8 cellular contexts compared by ENCODE assay signal in genomic region chr1:92783550-92783949, GRCh38. TPM values are rescaled to one million over a fixed set of nuclear protein-coding genes. Genes with fewer than 3 reads are reported as not detected.
A peak's percentile ranks its signal among the peaks of the same experiment; 100 is the strongest.
DNase-seq lines count a peak whose midpoint lies in the region; ATAC-seq and TF ChIP-seq lines count a peak whose summit lies in the region.
"Not testable (repeated sequence)": the region's sequence is repeated elsewhere in the genome, so short reads cannot be mapped to it uniquely, and the experiment has no call there.

No MANE protein-coding gene starts in this region.

- POLR2A ChIA-PET in CD4-positive, alpha-beta memory T cell (lab: Charles Lee; ENCODE audit: partially characterized antibody): not testable (repeated sequence)
- POLR2A ChIA-PET in IMR-90 (lab: Charles Lee; ENCODE audit: unreplicated experiment): interaction anchor here (0.6 kb wide), 1 partner anchor 246 kb away, joined by 3 read pairs; no protein-coding TSS in a partner anchor

- intact Hi-C loops in CD4-positive, alpha-beta memory T cell (cut with micrococcal nuclease); IMR-90 (cut with micrococcal nuclease); left colon (cut with DNase I, micrococcal nuclease): not testable (repeated sequence)

- not testable (repeated sequence) for BruUV-seq in IMR-90 (replicated peaks; lab: Mats Ljungman, UMichigan)

- peaks cover 6 to 39% of the 10 kb centered on the region in 2 experiments; a peak in 3 of 4 replicates for H3K79me1 ChIP-seq in IMR-90 (ENCODE audit: low read depth in 1 of 2, low read length in 2 of 2)

- H3K27ac Mint-ChIP-seq in CD4-positive, alpha-beta memory T cell: peak overlapping the region in 2 of 7 donors; percentile 59 to 63
- peak overlapping the region; percentile 91 for H3K27ac Mint-ChIP-seq in osteocyte (ENCODE audit: unreplicated experiment)

- dilution Hi-C loops in IMR-90 (cut with HindIII; ENCODE audit: low sequenced_read_pairs, unreplicated experiment): not testable (repeated sequence)

- TF ChIP-seq CTCF in IMR-90 (conservative IDR thresholded peaks at IDR 0.05; ENCODE audit: low read depth, low read length); SU-DHL-6 (IDR thresholded peaks at IDR 0.05; ENCODE audit: insufficient read depth, low read length, poor library complexity, severe bottlenecking): not testable (repeated sequence)
- TF ChIP-seq CTCF in osteocyte (IDR thresholded peaks at IDR 0.05) (peak; percentile 9), thoracic aorta (IDR thresholded peaks at IDR 0.05) (peak; percentile 11)

- not testable (repeated sequence) for DNase-seq in CD4-positive, alpha-beta memory T cell; osteocyte (ENCODE audit: extremely low spot score, unreplicated experiment); thoracic aorta (ENCODE audit: low spot score)
- DNase-seq in IMR-90 (peak; percentile 30), astrocyte of the hippocampus (ENCODE audit: low read depth, low spot score) (peak; percentile 48), erythroblast (lab: John Stamatoyannopoulos, UW) (peak; percentile 30 to 34), left colon (peak; percentile 39 to 40)

- H2AFZ ChIP-seq in IMR-90 (replicated peaks; ENCODE audit: low read length, poor library complexity); SU-DHL-6 (ENCODE audit: low read depth, low read length, severe bottlenecking): not testable (repeated sequence)

- not testable (repeated sequence) for H2BK20ac ChIP-seq in IMR-90 (ENCODE audit: low read depth, low read length)

- H3K9me3 ChIP-seq in CD4-positive, alpha-beta memory T cell (ENCODE audit: control insufficient read depth in 1 of 2, low read length in 2 of 2); IMR-90 (ENCODE audit: control insufficient read depth, insufficient read depth, low read length); SU-DHL-6 (ENCODE audit: insufficient read depth, low read length); thoracic aorta: not testable (repeated sequence)

- H3K79me2 ChIP-seq in SU-DHL-6 (ENCODE audit: insufficient read depth, low read length): not testable (repeated sequence)

- WGBS in IMR-90 (ENCODE audit: extremely low coverage in 2 of 2, insufficient read length in 1 of 2), 2 experiments: no CpG with 5 or more reads among the region's 14 CpGs

- H3K14ac ChIP-seq in IMR-90 (replicated peaks; ENCODE audit: low read depth, low read length): not testable (repeated sequence)

- peaks cover 25% of the 10 kb centered on the region for H3K4me1 ChIP-seq in CD4-positive, alpha-beta memory T cell (ENCODE audit: insufficient read depth, low read length)
- H3K4me1 ChIP-seq in IMR-90 (ENCODE audit: control insufficient read depth, insufficient read depth, low read length): not testable (repeated sequence)
- peaks cover 8 to 19% of the 10 kb centered on the region in 2 donors for H3K4me1 ChIP-seq in thoracic aorta (ENCODE audit: control insufficient read depth in 1 of 2, low read depth in 2 of 2)

- H3K27me3 ChIP-seq in CD4-positive, alpha-beta memory T cell (ENCODE audit: insufficient read depth, low read length): peaks cover 13% of the 10 kb centered on the region
- H3K27me3 ChIP-seq in IMR-90 (ENCODE audit: control insufficient read depth, insufficient read depth, low read length); SU-DHL-6 (ENCODE audit: low read length); thoracic aorta (replicated peaks; ENCODE audit: insufficient read depth): not testable (repeated sequence)

- not testable (repeated sequence) for H3K36me3 ChIP-seq in CD4-positive, alpha-beta memory T cell (ENCODE audit: insufficient read depth, low read length); IMR-90 (ENCODE audit: control insufficient read depth, insufficient read depth, low read length); SU-DHL-6 (ENCODE audit: low read length); thoracic aorta

- peak overlapping the region; percentile 87 for H3K9ac ChIP-seq in IMR-90 (ENCODE audit: low read depth, low read length)
- H3K9ac ChIP-seq in SU-DHL-6 (ENCODE audit: low read length): not testable (repeated sequence)

- not testable (repeated sequence) for H3K4ac ChIP-seq in IMR-90 (ENCODE audit: low read depth, low read length)

- not testable (repeated sequence) for H2AK5ac ChIP-seq in IMR-90 (ENCODE audit: low read depth, low read length)

- peak overlapping the region; percentile 95 for H3K4me2 ChIP-seq in IMR-90 (ENCODE audit: low read depth, low read length)
- peak overlapping the region; percentile 85 for H3K4me2 ChIP-seq in SU-DHL-6 (ENCODE audit: low read depth, low read length, poor library complexity, severe bottlenecking)

- H3K9me1 ChIP-seq in IMR-90 (ENCODE audit: insufficient read depth, low read length): not testable (repeated sequence)

- peaks cover 31 to 45% of the 10 kb centered on the region in 2 donors for H3K27me3 Mint-ChIP-seq in CD4-positive, alpha-beta memory T cell
- not testable (repeated sequence) for H3K27me3 Mint-ChIP-seq in osteocyte (ENCODE audit: unreplicated experiment)

- not testable (repeated sequence) for H4K91ac ChIP-seq in IMR-90 (ENCODE audit: insufficient read depth, low read depth, low read length)

- not testable (repeated sequence) for H3K23ac ChIP-seq in IMR-90 (ENCODE audit: low read depth, low read length)

- not testable (repeated sequence) for H3K4me3 ChIP-seq in CD4-positive, alpha-beta memory T cell (ENCODE audit: low read length in 2 of 2)
- H3K4me3 ChIP-seq in IMR-90 (ENCODE audit: insufficient read depth, low read depth, low read length) (peak overlapping the region; percentile 91), SU-DHL-6 (ENCODE audit: insufficient read depth, low read length, poor library complexity, severe bottlenecking) (peak overlapping the region; percentile 96), thoracic aorta (peak overlapping the region; percentile 89)

- not testable (repeated sequence) for H4K5ac ChIP-seq in IMR-90 (ENCODE audit: low read depth, low read length)

- not testable (repeated sequence) for H3K36me3 Mint-ChIP-seq in CD4-positive, alpha-beta memory T cell; osteocyte (ENCODE audit: unreplicated experiment)

- ATAC-seq in IMR-90 (ENCODE audit: low read depth); left colon; thoracic aorta (ENCODE audit: insufficient number of reproducible peaks, low FRiP score, low read depth): not testable (repeated sequence)

- H3K56ac ChIP-seq in IMR-90 (ENCODE audit: extremely low read depth, insufficient read depth, low read length): 0 out of 2 replicates have a peak overlapping the region, but pooled peaks have one; percentile 12

- not testable (repeated sequence) for H2BK120ac ChIP-seq in IMR-90 (ENCODE audit: low read depth, low read length)

- not testable (repeated sequence) for H3K18ac ChIP-seq in IMR-90 (ENCODE audit: low read depth, low read length)

- H3K27ac ChIP-seq in CD4-positive, alpha-beta memory T cell (ENCODE audit: low read depth, low read length); SU-DHL-6 (ENCODE audit: low read depth, low read length): not testable (repeated sequence)
- H3K27ac ChIP-seq in IMR-90 (ENCODE audit: insufficient read depth, low read length): 0 out of 2 replicates have a peak overlapping the region, but pooled peaks have one; percentile 0
- peak overlapping the region; percentile 98 to 99 for H3K27ac ChIP-seq in thoracic aorta

- peak overlapping the region; percentile 95 for H2BK5ac ChIP-seq in IMR-90 (ENCODE audit: low read depth, low read length, poor library complexity, severe bottlenecking)

- in situ Hi-C loops in IMR-90 (cut with MboI; ENCODE audit: low sequenced_read_pairs): not testable (repeated sequence)

- not testable (repeated sequence) for H3F3A ChIP-seq in SU-DHL-6 (ENCODE audit: insufficient read depth)

- peaks cover 19% of the 10 kb centered on the region for H4K20me1 ChIP-seq in IMR-90 (ENCODE audit: insufficient read depth, low read length)
- not testable (repeated sequence) for H4K20me1 ChIP-seq in SU-DHL-6 (ENCODE audit: low read depth, low read length)

- H3K9me2 ChIP-seq in SU-DHL-6 (replicated peaks; ENCODE audit: insufficient read depth, low read length): not testable (repeated sequence)

- H3K4me1 Mint-ChIP-seq in CD4-positive, alpha-beta memory T cell: peaks cover 12 to 32% (median 18%) of the 10 kb centered on the region in 4 donors
- peaks cover 20% of the 10 kb centered on the region for H3K4me1 Mint-ChIP-seq in osteocyte (ENCODE audit: unreplicated experiment)

- not testable (repeated sequence) for TF ChIP-seq RAD21 in IMR-90 (IDR thresholded peaks at IDR 0.05; ENCODE audit: low read length)

- not testable (repeated sequence) for TF ChIP-seq POLR2A in IMR-90 (IDR thresholded peaks at IDR 0.05; ENCODE audit: low read depth, low read length); erythroblast (IDR thresholded peaks at IDR 0.05; ENCODE audit: low read length)

- not testable (repeated sequence) for H2AK9ac ChIP-seq in IMR-90 (replicated peaks; ENCODE audit: low read depth, low read length, poor library complexity)

- not testable (repeated sequence) for H3K9me3 Mint-ChIP-seq in CD4-positive, alpha-beta memory T cell; osteocyte (ENCODE audit: unreplicated experiment)

- peak overlapping the region; percentile 76 to 89 (median 80) for H3K4me3 Mint-ChIP-seq in CD4-positive, alpha-beta memory T cell
- H3K4me3 Mint-ChIP-seq in osteocyte (ENCODE audit: unreplicated experiment): peak overlapping the region; percentile 86

- H4K8ac ChIP-seq in IMR-90 (ENCODE audit: low read depth in 2 of 2, low read length in 2 of 2): not testable (repeated sequence)

- CTCF ChIA-PET in CD4-positive, alpha-beta memory T cell (lab: Charles Lee; ENCODE audit: partially characterized antibody): interaction anchor here (0.6 to 2.2 kb wide), 4 partner anchors 35 to 328 kb away, joined by 3 to 9 read pairs (median 4); no protein-coding TSS in a partner anchor
- CTCF ChIA-PET in IMR-90 (lab: Yijun Ruan, JAX): interaction anchor here (0.6 to 2.0 kb wide), 10 partner anchors 10 to 537 kb away, joined by 3 to 7 read pairs (median 4); no protein-coding TSS in a partner anchor

- H2BK15ac ChIP-seq in IMR-90 (ENCODE audit: low read depth, low read length): not testable (repeated sequence)

RNA-seq across cellular contexts. Expression of gene EVI5, which starts 1.4 kb away (rescaled TPM):
- total RNA-seq in CD4-positive, alpha-beta memory T cell: 1 to 10 TPM in 1 of 2 experiments, under 1 TPM in 1; 0.93 to 1.7 TPM
- under 1 TPM; 0.16 to 0.21 TPM for polyA plus RNA-seq in CD4-positive, alpha-beta memory T cell
- total RNA-seq in IMR-90 (2012; rRNA removed) (26.9 and 54.4 TPM in 2 replicates), left colon (10 to 100 TPM; 33.0 to 37.7 TPM), osteocyte (52.6 and 59.6 TPM in 2 replicates), thoracic aorta (10 to 100 TPM; 45.9 to 48.6 TPM)
- polyA plus RNA-seq in IMR-90 (2012; rRNA removed): 10.2 and 13.9 TPM in 2 replicates
- polyA plus RNA-seq in IMR-90 (2012; cell fraction: cytosol; rRNA removed): 2.6 and 3.4 TPM in 2 replicates
- polyA plus RNA-seq in IMR-90 (2012; cell fraction: nucleus; rRNA removed; ENCODE audit: low replicate concordance): 1.7 and 10.9 TPM in 2 replicates

RNA-seq across cellular contexts. Expression of gene RPL5, which starts 48.3 kb away (rescaled TPM):
- 1,000 to 10,000 TPM; 1,501 to 1,588 TPM for total RNA-seq in CD4-positive, alpha-beta memory T cell
- polyA plus RNA-seq in CD4-positive, alpha-beta memory T cell: 1,000 to 10,000 TPM; 1,927 to 2,646 TPM
- 1,679 and 1,907 TPM in 2 replicates for total RNA-seq in IMR-90 (2012; rRNA removed)
- 1,239 and 1,406 TPM in 2 replicates for polyA plus RNA-seq in IMR-90 (2012; rRNA removed)
- polyA plus RNA-seq in IMR-90 (2012; cell fraction: cytosol; rRNA removed): 609 and 629 TPM in 2 replicates
- 99.4 and 681 TPM in 2 replicates for polyA plus RNA-seq in IMR-90 (2012; cell fraction: nucleus; rRNA removed; ENCODE audit: low replicate concordance)
- 100 to 1,000 TPM; 671 to 694 TPM for total RNA-seq in left colon
- total RNA-seq in osteocyte: 870 and 883 TPM in 2 replicates
- total RNA-seq in thoracic aorta: 100 to 1,000 TPM; 792 to 927 TPM

Comparison
In these comparisons a context has a peak if more than half of its experiments do, and no peak if none do; other contexts are left out.
1. RNA of gene EVI5, which starts 1.4 kb away (total RNA-seq): 52.6 to 59.6 TPM in osteocyte, 45.9 to 48.6 TPM in thoracic aorta, 33.0 to 37.7 TPM in left colon and 26.9 to 54.4 TPM in IMR-90; 0.93 to 1.7 TPM in CD4-positive, alpha-beta memory T cell; every median in the first group is over 10 times any median in the second.